ENCODE assay signal across 26 cellular contexts in genomic region chr18:53639696-53640095, GRCh38.
"Had no signal": no experiment of that assay in that cellular context is flagged by ENCODE, and none has a peak within 500 bp of the region (broad histone marks: within the 10 kb centered on the region; RNA-seq: fewer than 3 reads in every experiment).

No MANE protein-coding gene starts in this region.

- DNase-seq: islet precursor cell; naive B cell; natural killer cell; nephron progenitor cell; occipital lobe; psoas muscle; stimulated activated CD4-positive, alpha-beta T cell treated with anti-CD3 and anti-CD28 coated beads, Interleukin-12 subunit alpha, Interleukin-12 subunit beta, amount 100 ng/mL, for 4 hours; stimulated activated CD4-positive, alpha-beta T cell treated with anti-CD3 and anti-CD28 coated beads, Interleukin-15, amount 100 ng/mL, for 24 hours; stimulated activated CD4-positive, alpha-beta T cell treated with anti-CD3 and anti-CD28 coated beads, Interleukin-2, amount 100 ng/mL, for 24 hours; stimulated activated CD4-positive, alpha-beta T cell treated with anti-CD3 and anti-CD28 coated beads, Interleukin-4, amount 100 ng/mL, for 1 hour; stimulated activated naive B cell treated with anti-CD40 and anti-IgM and Interleukin-4, amounts not matched to agents 10 μg/mL and 1 μg/mL and 100 μg/mL, for 72 hours; stimulated activated naive CD8-positive, alpha-beta T cell treated with anti-CD3 and anti-CD28 coated beads, Interleukin-15, Interleukin-2, amounts not matched to agents 100 U/mL and 50 U/mL, for 24 hours; stomach; testis; thyroid gland; transverse colon; upper lobe of left lung had no signal

- H3K27ac Mint-ChIP-seq: naive B cell; natural killer cell; nephron progenitor cell; neural progenitor cell; stimulated activated naive B cell treated with anti-CD40 and anti-IgM and Interleukin-4, amounts not matched to agents 10 μg/mL and 1 μg/mL and 100 μg/mL, for 72 hours had no signal

- H3K36me3 Mint-ChIP-seq: naive B cell; natural killer cell; neural progenitor cell; stimulated activated naive B cell treated with anti-CD40 and anti-IgM and Interleukin-4, amounts not matched to agents 10 μg/mL and 1 μg/mL and 100 μg/mL, for 72 hours had no signal

- H3K4me3 ChIP-seq: hepatocyte, lung, neural progenitor cell, psoas muscle, skin epidermis, stomach, testis, thyroid gland, transverse colon, upper lobe of left lung, vagina had no signal

- H3K27ac ChIP-seq: hepatocyte, neural progenitor cell, neutrophil, parathyroid adenoma, psoas muscle, skin epidermis, stomach, testis, thyroid gland, transverse colon, upper lobe of left lung, vagina had no signal

- H3K4me1 ChIP-seq: neural progenitor cell, parathyroid adenoma, psoas muscle, testis, thyroid gland, transverse colon, upper lobe of left lung, vagina had no signal

- H3K79me2 ChIP-seq: hepatocyte, parathyroid adenoma had no signal

- H3K9me3 ChIP-seq: neutrophil, psoas muscle, testis, thyroid gland, transverse colon, upper lobe of left lung, vagina had no signal

- H3K4me1 Mint-ChIP-seq: naive B cell; natural killer cell; nephron progenitor cell; neural progenitor cell; stimulated activated naive B cell treated with anti-CD40 and anti-IgM and Interleukin-4, amounts not matched to agents 10 μg/mL and 1 μg/mL and 100 μg/mL, for 72 hours had no signal

- ATAC-seq: left lobe of liver; natural killer cell; psoas muscle; sciatic nerve; stimulated activated naive B cell treated with anti-CD40 and anti-IgM and Interleukin-4, amounts not matched to agents 10 μg/mL and 1 μg/mL and 100 μg/mL, for 72 hours; stimulated activated naive CD8-positive, alpha-beta T cell treated with anti-CD3 and anti-CD28 coated beads, Interleukin-15, Interleukin-2, amounts not matched to agents 100 U/mL and 50 U/mL, for 24 hours had no signal

- H3K4me2 ChIP-seq: hepatocyte, neural progenitor cell had no signal

- H3K27me3 ChIP-seq: hepatocyte, neural progenitor cell, neutrophil, stomach, testis, thyroid gland, transverse colon, upper lobe of left lung, vagina had no signal

- H3K27me3 Mint-ChIP-seq: naive B cell; stimulated activated naive B cell treated with anti-CD40 and anti-IgM and Interleukin-4, amounts not matched to agents 10 μg/mL and 1 μg/mL and 100 μg/mL, for 72 hours had no signal

- H3K9ac ChIP-seq: neural progenitor cell, parathyroid adenoma had no signal

- H3K4me3 Mint-ChIP-seq: naive B cell; natural killer cell; nephron progenitor cell; neural progenitor cell; stimulated activated naive B cell treated with anti-CD40 and anti-IgM and Interleukin-4, amounts not matched to agents 10 μg/mL and 1 μg/mL and 100 μg/mL, for 72 hours had no signal

- H3K36me3 ChIP-seq: neural progenitor cell, neutrophil, stomach, thyroid gland, upper lobe of left lung, vagina had no signal
